ENCODE assay signal across 18 cellular contexts in the genomic region with DNA sequence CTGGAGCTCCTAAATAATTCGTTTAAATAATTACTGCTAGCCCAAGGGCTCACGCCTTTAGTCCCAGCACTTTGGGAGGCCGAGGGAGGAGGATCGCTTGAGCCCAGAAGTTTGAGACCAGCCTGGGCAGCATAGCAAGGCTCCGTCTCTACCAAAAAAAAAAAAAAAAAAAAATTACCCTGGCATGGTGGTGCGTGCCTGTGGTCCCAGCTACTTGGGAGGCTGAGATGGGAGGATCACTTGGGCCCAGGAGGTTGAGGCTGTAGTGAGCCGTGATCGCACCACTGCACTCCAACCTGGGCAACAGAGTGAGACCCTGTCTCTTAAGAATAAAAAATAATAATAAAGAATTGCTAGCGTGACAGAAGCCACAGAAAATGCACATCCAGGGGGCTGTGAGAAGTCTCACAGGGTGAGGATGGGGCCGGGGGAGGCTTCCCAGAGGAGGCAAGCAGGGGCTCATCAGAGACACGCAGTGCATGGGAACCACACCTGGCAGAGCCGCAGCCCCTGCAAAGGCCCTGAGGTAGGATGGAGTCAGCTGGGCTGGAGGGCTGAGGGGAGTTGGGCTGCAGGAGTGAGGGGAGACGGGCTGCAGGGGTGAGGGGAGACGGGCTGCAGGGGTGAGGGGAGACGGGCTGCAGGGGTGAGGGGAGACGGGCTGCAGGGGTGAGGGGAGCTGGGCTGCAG. TPM values are rescaled to one million over a fixed set of nuclear protein-coding genes. Genes with fewer than 3 reads are reported as not detected.
"Had no signal": no experiment of that assay in that cellular context is flagged by ENCODE, and none has a peak within 500 bp of the region (broad histone marks: within the 10 kb centered on the region; RNA-seq: fewer than 3 reads in every experiment).

No MANE protein-coding gene starts in this region.

RNA-seq across cellular contexts. Expression of gene MISP, which starts 10.0 kb away (rescaled TPM):
- total RNA-seq: left ventricle myocardium superior; naive thymus-derived CD8-positive, alpha-beta T cell; neural crest cell had no signal
- polyA plus RNA-seq: naive thymus-derived CD8-positive, alpha-beta T cell had no signal

RNA-seq across cellular contexts. Expression of gene PALM, which starts 32.2 kb away (rescaled TPM):
- total RNA-seq: naive thymus-derived CD8-positive, alpha-beta T cell had no signal
- polyA plus RNA-seq: keratinocyte; naive thymus-derived CD8-positive, alpha-beta T cell had no signal

RNA-seq across cellular contexts. Expression of gene PRSS57, which starts 45.7 kb away (rescaled TPM):
- total RNA-seq: left cardiac atrium; left lobe of liver; left ventricle myocardium superior; lung microvascular endothelial cell; mesenteric fat pad; mucosa of descending colon; naive thymus-derived CD8-positive, alpha-beta T cell; neural crest cell; osteoblast; pancreas; right cardiac atrium; sciatic nerve; smooth muscle cell; temporal lobe; tibial nerve; ureter; uterus had no signal
- polyA plus RNA-seq: keratinocyte, pancreas, right cardiac atrium, smooth muscle cell had no signal
